In genomic region chr14:18964878-18965277, GRCh38 we compare ENCODE assay signal across 15 cellular contexts. TPM values are rescaled to one million over a fixed set of nuclear protein-coding genes. Genes with fewer than 3 reads are reported as not detected.
"Had no signal": no experiment of that assay in that cellular context is flagged by ENCODE, and none has a peak within 500 bp of the region (broad histone marks: within the 10 kb centered on the region; RNA-seq: fewer than 3 reads in every experiment).

No MANE protein-coding gene starts in this region.

RNA-seq across cellular contexts. Expression of gene POTEM, which starts 2.4 kb away (rescaled TPM):
- total RNA-seq: activated CD4-positive, alpha-beta memory T cell treated with anti-CD3 and anti-CD28 coated beads for 36 hours; activated CD4-positive, alpha-beta T cell treated with anti-CD3 and anti-CD28 coated beads, Interleukin-2, amount 10 ng/mL, durations not matched to agents 24 days and 14 days; activated CD8-positive, alpha-beta memory T cell treated with anti-CD3 and anti-CD28 coated beads for 36 hours; activated CD8-positive, alpha-beta T cell treated with anti-CD3 and anti-CD28 coated beads for 36 hours; activated naive CD4-positive, alpha-beta T cell treated with anti-CD3 and anti-CD28 coated beads for 36 hours; activated naive CD4-positive, alpha-beta T cell treated with anti-CD3 and anti-CD28 coated beads, Interleukin-2, amount 50 U/mL, for 72 hours; activated naive CD8-positive, alpha-beta T cell treated with anti-CD3 and anti-CD28 coated beads for 36 hours; activated T-cell treated with anti-CD3 and anti-CD28 coated beads, Interleukin-2, amount 50 U/mL, for 4 hours; activated T-cell treated with anti-CD3 and anti-CD28 coated beads, Interleukin-2, amount 50 U/mL, for 72 hours; activated T-helper 1 cell treated with anti-CD3 and anti-CD28 coated beads, Interleukin-12 subunit alpha, Interleukin-12 subunit beta, Interleukin-2, Interleukin-4 antibody, amounts not matched to agents 30 ng/mL and 10 ng/mL and 1 ng/mL, durations not matched to agents 14 hours and 24 hours and 36 hours; activated T-helper 17 cell treated with anti-CD3 and anti-CD28 coated beads, Interleukin-2, amount 50 U/mL, for 72 hours; ascending aorta; bronchial epithelial cell; cardiac muscle cell had no signal
- polyA plus RNA-seq: adipose tissue, cardiac muscle cell had no signal
